2 cellular contexts compared by ENCODE assay signal in genomic region chr6:169283924-169284323, GRCh38.
TF ChIP-seq lines count a peak whose summit lies in the region.

No MANE protein-coding gene starts in this region.

TF ChIP-seq in HepG2, 621 proteins besides CTCF, POLR2A, EP300 and RAD21 (continued from another document and continues in another):
- TF ChIP-seq HOMEZ (CRISPR knock-in tag; IDR thresholded peaks at IDR 0.05; ENCODE audit: low read depth) (no peak), SETDB1 (CRISPR knock-in tag; IDR thresholded peaks at IDR 0.05; ENCODE audit: borderline replicate concordance) (no peak), ELF4 (CRISPR knock-in tag; IDR thresholded peaks at IDR 0.05; ENCODE audit: borderline replicate concordance) (no peak), ZNF24 (IDR thresholded peaks at IDR 0.05) (no peak), ZNF567 (CRISPR knock-in tag; IDR thresholded peaks at IDR 0.05; ENCODE audit: borderline replicate concordance) (no peak), PRMT3 (CRISPR knock-in tag; IDR thresholded peaks at IDR 0.05; ENCODE audit: borderline replicate concordance, low read depth) (no peak), ZNF879 (CRISPR knock-in tag; IDR thresholded peaks at IDR 0.05) (no peak), PHF20 (CRISPR knock-in tag; IDR thresholded peaks at IDR 0.05) (no peak), ZBTB38 (CRISPR knock-in tag; IDR thresholded peaks at IDR 0.05) (no peak), IRX3 (CRISPR knock-in tag; IDR thresholded peaks at IDR 0.05; ENCODE audit: borderline replicate concordance, low read depth) (no peak), AGO2 (optimal IDR thresholded peaks at IDR 0.05; ENCODE audit: low read depth, low read length) (no peak), PLRG1 (conservative IDR thresholded peaks at IDR 0.05) (peak; percentile 98)
- TF ChIP-seq, protein P1, sequence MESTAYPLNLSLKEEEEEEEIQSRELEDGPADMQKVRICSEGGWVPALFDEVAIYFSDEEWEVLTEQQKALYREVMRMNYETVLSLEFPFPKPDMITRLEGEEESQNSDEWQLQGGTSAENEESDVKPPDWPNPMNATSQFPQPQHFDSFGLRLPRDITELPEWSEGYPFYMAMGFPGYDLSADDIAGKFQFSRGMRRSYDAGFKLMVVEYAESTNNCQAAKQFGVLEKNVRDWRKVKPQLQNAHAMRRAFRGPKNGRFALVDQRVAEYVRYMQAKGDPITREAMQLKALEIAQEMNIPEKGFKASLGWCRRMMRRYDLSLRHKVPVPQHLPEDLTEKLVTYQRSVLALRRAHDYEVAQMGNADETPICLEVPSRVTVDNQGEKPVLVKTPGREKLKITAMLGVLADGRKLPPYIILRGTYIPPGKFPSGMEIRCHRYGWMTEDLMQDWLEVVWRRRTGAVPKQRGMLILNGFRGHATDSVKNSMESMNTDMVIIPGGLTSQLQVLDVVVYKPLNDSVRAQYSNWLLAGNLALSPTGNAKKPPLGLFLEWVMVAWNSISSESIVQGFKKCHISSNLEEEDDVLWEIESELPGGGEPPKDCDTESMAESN (CRISPR knock-in tag; conservative IDR thresholded peaks at IDR 0.05), result no peak
- TF ChIP-seq, protein P2, sequence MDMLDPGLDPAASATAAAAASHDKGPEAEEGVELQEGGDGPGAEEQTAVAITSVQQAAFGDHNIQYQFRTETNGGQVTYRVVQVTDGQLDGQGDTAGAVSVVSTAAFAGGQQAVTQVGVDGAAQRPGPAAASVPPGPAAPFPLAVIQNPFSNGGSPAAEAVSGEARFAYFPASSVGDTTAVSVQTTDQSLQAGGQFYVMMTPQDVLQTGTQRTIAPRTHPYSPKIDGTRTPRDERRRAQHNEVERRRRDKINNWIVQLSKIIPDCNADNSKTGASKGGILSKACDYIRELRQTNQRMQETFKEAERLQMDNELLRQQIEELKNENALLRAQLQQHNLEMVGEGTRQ (IDR thresholded peaks at IDR 0.05; ENCODE audit: low read depth, low read length), result no peak
- TF ChIP-seq, protein P2 (CRISPR knock-in tag; IDR thresholded peaks at IDR 0.05; ENCODE audit: borderline replicate concordance), result no peak
- TF ChIP-seq, protein P3, sequence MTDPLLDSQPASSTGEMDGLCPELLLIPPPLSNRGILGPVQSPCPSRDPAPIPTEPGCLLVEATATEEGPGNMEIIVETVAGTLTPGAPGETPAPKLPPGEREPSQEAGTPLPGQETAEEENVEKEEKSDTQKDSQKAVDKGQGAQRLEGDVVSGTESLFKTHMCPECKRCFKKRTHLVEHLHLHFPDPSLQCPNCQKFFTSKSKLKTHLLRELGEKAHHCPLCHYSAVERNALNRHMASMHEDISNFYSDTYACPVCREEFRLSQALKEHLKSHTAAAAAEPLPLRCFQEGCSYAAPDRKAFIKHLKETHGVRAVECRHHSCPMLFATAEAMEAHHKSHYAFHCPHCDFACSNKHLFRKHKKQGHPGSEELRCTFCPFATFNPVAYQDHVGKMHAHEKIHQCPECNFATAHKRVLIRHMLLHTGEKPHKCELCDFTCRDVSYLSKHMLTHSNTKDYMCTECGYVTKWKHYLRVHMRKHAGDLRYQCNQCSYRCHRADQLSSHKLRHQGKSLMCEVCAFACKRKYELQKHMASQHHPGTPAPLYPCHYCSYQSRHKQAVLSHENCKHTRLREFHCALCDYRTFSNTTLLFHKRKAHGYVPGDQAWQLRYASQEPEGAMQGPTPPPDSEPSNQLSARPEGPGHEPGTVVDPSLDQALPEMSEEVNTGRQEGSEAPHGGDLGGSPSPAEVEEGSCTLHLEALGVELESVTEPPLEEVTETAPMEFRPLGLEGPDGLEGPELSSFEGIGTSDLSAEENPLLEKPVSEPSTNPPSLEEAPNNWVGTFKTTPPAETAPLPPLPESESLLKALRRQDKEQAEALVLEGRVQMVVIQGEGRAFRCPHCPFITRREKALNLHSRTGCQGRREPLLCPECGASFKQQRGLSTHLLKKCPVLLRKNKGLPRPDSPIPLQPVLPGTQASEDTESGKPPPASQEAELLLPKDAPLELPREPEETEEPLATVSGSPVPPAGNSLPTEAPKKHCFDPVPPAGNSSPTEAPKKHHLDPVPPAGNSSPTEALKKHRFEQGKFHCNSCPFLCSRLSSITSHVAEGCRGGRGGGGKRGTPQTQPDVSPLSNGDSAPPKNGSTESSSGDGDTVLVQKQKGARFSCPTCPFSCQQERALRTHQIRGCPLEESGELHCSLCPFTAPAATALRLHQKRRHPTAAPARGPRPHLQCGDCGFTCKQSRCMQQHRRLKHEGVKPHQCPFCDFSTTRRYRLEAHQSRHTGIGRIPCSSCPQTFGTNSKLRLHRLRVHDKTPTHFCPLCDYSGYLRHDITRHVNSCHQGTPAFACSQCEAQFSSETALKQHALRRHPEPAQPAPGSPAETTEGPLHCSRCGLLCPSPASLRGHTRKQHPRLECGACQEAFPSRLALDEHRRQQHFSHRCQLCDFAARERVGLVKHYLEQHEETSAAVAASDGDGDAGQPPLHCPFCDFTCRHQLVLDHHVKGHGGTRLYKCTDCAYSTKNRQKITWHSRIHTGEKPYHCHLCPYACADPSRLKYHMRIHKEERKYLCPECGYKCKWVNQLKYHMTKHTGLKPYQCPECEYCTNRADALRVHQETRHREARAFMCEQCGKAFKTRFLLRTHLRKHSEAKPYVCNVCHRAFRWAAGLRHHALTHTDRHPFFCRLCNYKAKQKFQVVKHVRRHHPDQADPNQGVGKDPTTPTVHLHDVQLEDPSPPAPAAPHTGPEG (CRISPR knock-in tag; IDR thresholded peaks at IDR 0.05), result no peak

TF ChIP-seq in K562, 482 proteins besides CTCF, POLR2A, EP300 and RAD21 (continued from another document):
- no peak for TF ChIP-seq ZFP91 (CRISPR knock-in tag; IDR thresholded peaks at IDR 0.05)
- TF ChIP-seq, protein P4, sequence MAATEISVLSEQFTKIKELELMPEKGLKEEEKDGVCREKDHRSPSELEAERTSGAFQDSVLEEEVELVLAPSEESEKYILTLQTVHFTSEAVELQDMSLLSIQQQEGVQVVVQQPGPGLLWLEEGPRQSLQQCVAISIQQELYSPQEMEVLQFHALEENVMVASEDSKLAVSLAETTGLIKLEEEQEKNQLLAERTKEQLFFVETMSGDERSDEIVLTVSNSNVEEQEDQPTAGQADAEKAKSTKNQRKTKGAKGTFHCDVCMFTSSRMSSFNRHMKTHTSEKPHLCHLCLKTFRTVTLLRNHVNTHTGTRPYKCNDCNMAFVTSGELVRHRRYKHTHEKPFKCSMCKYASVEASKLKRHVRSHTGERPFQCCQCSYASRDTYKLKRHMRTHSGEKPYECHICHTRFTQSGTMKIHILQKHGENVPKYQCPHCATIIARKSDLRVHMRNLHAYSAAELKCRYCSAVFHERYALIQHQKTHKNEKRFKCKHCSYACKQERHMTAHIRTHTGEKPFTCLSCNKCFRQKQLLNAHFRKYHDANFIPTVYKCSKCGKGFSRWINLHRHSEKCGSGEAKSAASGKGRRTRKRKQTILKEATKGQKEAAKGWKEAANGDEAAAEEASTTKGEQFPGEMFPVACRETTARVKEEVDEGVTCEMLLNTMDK (IDR thresholded peaks at IDR 0.05; ENCODE audit: borderline replicate concordance, insufficient read depth, low read depth, low read length, poor library complexity, severe bottlenecking), result no peak
- TF ChIP-seq LARP7 (IDR thresholded peaks at IDR 0.05), result 0 out of 2 replicates have a peak, but pooled peaks have one; percentile 40
TF ChIP-seq in K562: peak in this region for 8.
